10 cellular contexts compared by ENCODE assay signal in genomic region chr1:29655945-29656866, GRCh38.
DNase-seq lines count a peak whose midpoint lies in the region; FAIRE-seq and TF ChIP-seq lines count a peak whose summit lies in the region.
"Had no signal": no experiment of that assay in that cellular context is flagged by ENCODE, and none has a peak within 500 bp of the region (broad histone marks: within the 10 kb centered on the region; RNA-seq: fewer than 3 reads in every experiment).

No MANE protein-coding gene starts in this region.

- H3K4me3 ChIP-seq in GM12865 (ENCODE audit: low read depth, low read length) (no peak overlapping the region), WI38 (ENCODE audit: low read depth, low read length) (no peak overlapping the region), kidney epithelial cell (ENCODE audit: low read depth, low read length) (no peak overlapping the region)
- H3K4me3 ChIP-seq: gastroesophageal sphincter, suprapubic skin had no signal

- no peaks in the 10 kb centered on the region for H3K27me3 ChIP-seq in kidney epithelial cell (ENCODE audit: control insufficient read depth, insufficient read depth, low read length)

- peak; percentile 37 for TF ChIP-seq CTCF in GM12865 (IDR thresholded peaks at IDR 0.05; ENCODE audit: insufficient read depth, low read depth, low read length, missing control alignments)
- peak; percentile 25; the same call in 1 of the 2 replicates for TF ChIP-seq CTCF in WI38 (IDR thresholded peaks at IDR 0.05; ENCODE audit: low read depth, low read length)
- TF ChIP-seq CTCF in kidney epithelial cell (IDR thresholded peaks at IDR 0.05; ENCODE audit: insufficient read depth, low read length, poor library complexity, severe bottlenecking) = peak; percentile 64

- H3K36me3 ChIP-seq in kidney epithelial cell (ENCODE audit: control insufficient read depth, insufficient read depth, low read length) = no peaks in the 10 kb centered on the region
- H3K36me3 ChIP-seq: gastroesophageal sphincter, suprapubic skin had no signal

- FAIRE-seq in GM19239 (lab: Jason Lieb, UNC) = no peak
- FAIRE-seq: RCC 7860 had no signal

- DNase-seq in COLO668 (lab: John Stamatoyannopoulos, UW; ENCODE audit: unreplicated experiment) = peak; percentile 22
- no peak for DNase-seq in GM12865 (ENCODE audit: low read depth)
- DNase-seq in kidney epithelial cell (ENCODE audit: low read depth) = no peak
- DNase-seq in GM19239 (ENCODE audit: insufficient read length, low spot score) = no peak
- DNase-seq in NCI-H524 treated with DMSO at 0.1 percent for 48 hours (lab: John Stamatoyannopoulos, UW) = no peak
- no peak for DNase-seq in NCI-H2107 treated with DMSO at 0.1 percent for 48 hours (lab: John Stamatoyannopoulos, UW; ENCODE audit: unreplicated experiment)
